Comparison of ENCODE assay signal across 28 cellular contexts in the genomic region with DNA sequence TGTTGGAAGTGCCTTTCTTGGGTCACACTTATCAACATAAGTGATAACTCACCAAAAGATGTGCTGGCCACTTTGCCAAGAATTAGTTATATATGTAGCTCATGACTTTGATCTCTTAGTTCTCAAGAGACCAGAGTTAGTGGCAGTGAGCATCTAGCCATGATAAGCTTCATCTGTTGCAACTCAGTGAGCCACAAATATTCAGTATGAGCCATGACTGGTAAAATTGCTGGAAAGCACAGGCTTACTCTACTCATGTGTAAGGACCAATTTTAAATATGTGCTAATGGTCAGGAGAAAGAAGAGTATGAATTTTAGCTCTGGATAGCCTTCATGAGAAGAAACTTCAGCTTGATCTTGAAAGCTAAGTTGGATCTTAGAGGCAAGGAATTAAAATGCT. TPM values are rescaled to one million over a fixed set of nuclear protein-coding genes. Genes with fewer than 3 reads are reported as not detected.
"Had no signal": no experiment of that assay in that cellular context is flagged by ENCODE, and none has a peak within 500 bp of the region (broad histone marks: within the 10 kb centered on the region; RNA-seq: fewer than 3 reads in every experiment).

No MANE protein-coding gene starts in this region.

- DNase-seq: activated CD4-positive, alpha-beta T cell treated with anti-CD3 and anti-CD28 coated beads for 36 hours; activated CD4-positive, alpha-beta T cell treated with anti-CD3 and anti-CD28 coated beads, Interleukin-2, amount 50 U/mL, for 4 hours; activated CD4-positive, CD25-positive, alpha-beta regulatory T cell; activated effector memory CD4-positive, alpha-beta T cell treated with Interleukin-2 at 50 U/mL for 16 hours; activated naive CD4-positive, alpha-beta T cell treated with Interleukin-2 at 50 U/mL for 16 hours; activated T-cell treated with anti-CD3 and anti-CD28 coated beads for 4 hours; activated T-cell treated with anti-CD3 and anti-CD28 coated beads, Interleukin-2, amount 50 U/mL, for 72 hours; aorta; colonic mucosa; effector memory CD4-positive, alpha-beta T cell; glutamatergic neuron; islet precursor cell; midbrain; naive thymus-derived CD4-positive, alpha-beta T cell; ovary; retina; sigmoid colon; stimulated activated CD4-positive, alpha-beta T cell treated with anti-CD3 and anti-CD28 coated beads, Interleukin-15, amount 100 ng/mL, for 24 hours; stimulated activated CD4-positive, alpha-beta T cell treated with anti-CD3 and anti-CD28 coated beads, Interleukin-2, amount 100 ng/mL, for 24 hours; stimulated activated naive B cell treated with anti-CD40 and anti-IgM and Interleukin-4, amounts not matched to agents 10 μg/mL and 1 μg/mL and 100 μg/mL, for 72 hours; stomach; T-helper 1 cell; tibial artery; upper lobe of right lung had no signal

- H3K27ac ChIP-seq: colonic mucosa, ovary, stomach, tibial artery, upper lobe of right lung had no signal

- H3K27ac Mint-ChIP-seq: activated CD4-positive, alpha-beta T cell treated with anti-CD3 and anti-CD28 coated beads for 36 hours; activated naive CD8-positive, alpha-beta T cell; activated T-cell treated with anti-CD3 and anti-CD28 coated beads, Interleukin-2, amount 50 U/mL, for 72 hours; memory B cell; naive thymus-derived CD4-positive, alpha-beta T cell; progenitor cell of endocrine pancreas; stimulated activated naive B cell treated with anti-CD40 and anti-IgM and Interleukin-4, amounts not matched to agents 10 μg/mL and 1 μg/mL and 100 μg/mL, for 72 hours; T-helper 2 cell treated with Interferon-gamma antibody and Interleukin-4, amounts not matched to agents 5 μg/mL and 100 μg/mL, for 36 hours had no signal

- H3K9me3 ChIP-seq: colonic mucosa, ovary, sigmoid colon, stomach, tibial artery, upper lobe of right lung had no signal

- H3K4me3 ChIP-seq: colonic mucosa, ovary, sigmoid colon, stomach, tibial artery, upper lobe of right lung had no signal

- H3K27me3 ChIP-seq: colonic mucosa, ovary, sigmoid colon, stomach, tibial artery, upper lobe of right lung had no signal

- H3K36me3 Mint-ChIP-seq: activated naive CD8-positive, alpha-beta T cell; memory B cell; naive thymus-derived CD4-positive, alpha-beta T cell; stimulated activated naive B cell treated with anti-CD40 and anti-IgM and Interleukin-4, amounts not matched to agents 10 μg/mL and 1 μg/mL and 100 μg/mL, for 72 hours had no signal

- H3K4me1 Mint-ChIP-seq: activated CD4-positive, alpha-beta T cell treated with anti-CD3 and anti-CD28 coated beads for 36 hours; memory B cell; naive thymus-derived CD4-positive, alpha-beta T cell; stimulated activated naive B cell treated with anti-CD40 and anti-IgM and Interleukin-4, amounts not matched to agents 10 μg/mL and 1 μg/mL and 100 μg/mL, for 72 hours had no signal

- H3K27me3 Mint-ChIP-seq: activated CD4-positive, alpha-beta T cell treated with anti-CD3 and anti-CD28 coated beads for 36 hours; memory B cell; progenitor cell of endocrine pancreas; stimulated activated naive B cell treated with anti-CD40 and anti-IgM and Interleukin-4, amounts not matched to agents 10 μg/mL and 1 μg/mL and 100 μg/mL, for 72 hours had no signal

- H3K4me3 Mint-ChIP-seq: activated CD4-positive, alpha-beta T cell treated with anti-CD3 and anti-CD28 coated beads for 36 hours; activated naive CD8-positive, alpha-beta T cell; activated T-cell treated with anti-CD3 and anti-CD28 coated beads, Interleukin-2, amount 50 U/mL, for 72 hours; memory B cell; naive thymus-derived CD4-positive, alpha-beta T cell; stimulated activated naive B cell treated with anti-CD40 and anti-IgM and Interleukin-4, amounts not matched to agents 10 μg/mL and 1 μg/mL and 100 μg/mL, for 72 hours; T-helper 2 cell treated with Interferon-gamma antibody and Interleukin-4, amounts not matched to agents 5 μg/mL and 100 μg/mL, for 36 hours had no signal

- H3K36me3 ChIP-seq: colonic mucosa, ovary, sigmoid colon, stomach, tibial artery, upper lobe of right lung had no signal

RNA-seq across cellular contexts. Expression of gene TLL1, which starts 59.4 kb away (rescaled TPM):
- total RNA-seq: activated CD4-positive, alpha-beta T cell treated with anti-CD3 and anti-CD28 coated beads for 36 hours; activated T-cell treated with anti-CD3 and anti-CD28 coated beads, Interleukin-2, amount 50 U/mL, for 72 hours; naive thymus-derived CD4-positive, alpha-beta T cell; progenitor cell of endocrine pancreas had no signal
